In genomic region chr5:108101105-108101504, GRCh38 we compare ENCODE assay signal across 14 cellular contexts.
DNase-seq lines count a peak whose midpoint lies in the region; ATAC-seq lines count a peak whose summit lies in the region.
"Had no signal": no experiment of that assay in that cellular context is flagged by ENCODE, and none has a peak within 500 bp of the region (broad histone marks: within the 10 kb centered on the region; RNA-seq: fewer than 3 reads in every experiment).

No MANE protein-coding gene starts in this region.

- no peak for ATAC-seq in GM18909 (IDR thresholded peaks at IDR 0.05; ENCODE audit: poor library complexity, unreplicated experiment)
- ATAC-seq in GM21526 (IDR thresholded peaks at IDR 0.05; ENCODE audit: low FRiP score, unreplicated experiment): no peak
- ATAC-seq: activated naive CD4-positive, alpha-beta T cell treated with anti-CD3 and anti-CD28 coated beads, Interleukin-2, amount 50 U/mL, for 72 hours; stimulated activated naive CD8-positive, alpha-beta T cell treated with anti-CD3 and anti-CD28 coated beads, Interleukin-15, Interleukin-2, amounts not matched to agents 100 U/mL and 50 U/mL, for 24 hours had no signal

- DNase-seq in DMS79 (lab: John Stamatoyannopoulos, UW) (peak; percentile 16), RPMI7951 (ENCODE audit: low read depth) (peak; percentile 20), foreskin melanocyte (peak; percentile 84), occipital lobe (lab: John Stamatoyannopoulos, UW) (peak; percentile 71), NCI-H748 (lab: John Stamatoyannopoulos, UW; ENCODE audit: unreplicated experiment) (no peak), activated T-cell treated with anti-CD3 and anti-CD28 coated beads for 4 hours (no peak)
- DNase-seq: activated CD4-positive, CD25-positive, alpha-beta regulatory T cell; NCI-H1105 treated with DMSO at 0.1 percent for 48 hours; NCI-H510A treated with DMSO at 0.1 percent for 48 hours; small intestine; stimulated activated naive CD8-positive, alpha-beta T cell treated with anti-CD3 and anti-CD28 coated beads, Interleukin-15, Interleukin-2, amounts not matched to agents 100 U/mL and 50 U/mL, for 24 hours had no signal

Comparison
In these comparisons a context has a peak if more than half of its experiments do, and no peak if none do; other contexts are left out.
1. DNase-seq: peak in DMS79 (single experiment), RPMI7951 (single experiment), foreskin melanocyte (single experiment) and occipital lobe (single experiment); none in NCI-H748 (single experiment) and activated T-cell treated with anti-CD3 and anti-CD28 coated beads for 4 hours (single experiment).